In the genomic region with DNA sequence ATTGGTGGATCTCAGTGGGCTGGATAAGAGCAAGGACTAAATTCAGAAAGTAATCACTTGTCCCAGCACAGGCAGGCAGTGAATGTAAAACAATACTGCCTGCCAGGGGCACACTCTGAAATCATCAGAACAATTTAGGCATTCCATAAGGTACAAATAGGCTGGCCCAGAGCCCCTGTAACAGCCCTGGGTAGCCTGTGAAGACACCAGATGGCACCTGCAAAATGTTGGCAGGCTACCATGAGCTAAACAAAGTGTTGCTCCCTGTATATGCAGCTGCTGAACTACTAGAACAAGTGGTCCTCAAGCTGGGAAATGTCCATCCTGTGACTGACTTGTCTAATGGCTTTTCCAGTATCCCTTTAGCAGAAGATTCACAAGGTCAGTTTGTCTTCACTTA, we compare ENCODE assay signal across 20 cellular contexts. TPM values are rescaled to one million over a fixed set of nuclear protein-coding genes. Genes with fewer than 3 reads are reported as not detected.
DNase-seq lines count a peak whose midpoint lies in the region; TF ChIP-seq lines count a peak whose summit lies in the region.
"Had no signal": no experiment of that assay in that cellular context is flagged by ENCODE, and none has a peak within 500 bp of the region (broad histone marks: within the 10 kb centered on the region; RNA-seq: fewer than 3 reads in every experiment).

No MANE protein-coding gene starts in this region.

- H3K36me3 ChIP-seq in transverse colon, result no peaks in the 10 kb centered on the region
- H3K36me3 ChIP-seq: HAP-1, SJSA1 had no signal

- DNase-seq in DMS 273 (lab: John Stamatoyannopoulos, UW; ENCODE audit: unreplicated experiment), result peak; percentile 95
- DNase-seq in NCI-H1694 (lab: John Stamatoyannopoulos, UW), result peak; percentile 94
- peak; percentile 40 for DNase-seq in NCI-H524 treated with DMSO at 0.1 percent for 48 hours (lab: John Stamatoyannopoulos, UW)
- peak; percentile 53 for DNase-seq in cerebellum (ENCODE audit: low spot score)
- no peak for DNase-seq in transverse colon
- DNase-seq in erythroblast (lab: John Stamatoyannopoulos, UW), result no peak
- DNase-seq in NCI-H526 treated with DMSO at 0.1 percent for 48 hours (lab: John Stamatoyannopoulos, UW), result no peak
- DNase-seq: ACHN; CD4-positive, alpha-beta T cell; MV-4-11; NCI-H226; NK-92 treated with Interleukin-12 subunit alpha and Interleukin-12 subunit beta, amount 100 ng/mL, for 24 hours; OCI-M1; RPMI8226; SW 1271 had no signal

- in situ Hi-C loops in transverse colon (cut with MboI; ENCODE audit: low pct_ligation_motif_present in 1 of 4, low pct_unique_long_range_greater_than_20kb in 1 of 4, low sequenced_read_pairs in 3 of 4), result no loop called here

- TF ChIP-seq EP300 in transverse colon (IDR thresholded peaks at IDR 0.05; ENCODE audit: low read depth), result no peak

- no peak for TF ChIP-seq POLR2A in transverse colon (IDR thresholded peaks at IDR 0.05)
- TF ChIP-seq POLR2A in erythroblast (IDR thresholded peaks at IDR 0.05; ENCODE audit: low read length), result no peak

- no peaks in the 10 kb centered on the region for H3K4me1 ChIP-seq in transverse colon
- H3K4me1 ChIP-seq: HAP-1, SJSA1 had no signal

- intact Hi-C loops in transverse colon (cut with DNase I; ENCODE audit: low total_unique reads), result no loop called here

- H3K4me3 ChIP-seq in transverse colon, result no peak overlapping the region
- H3K4me3 ChIP-seq: HAP-1, SJSA1 had no signal

- H3K27ac ChIP-seq in transverse colon, result no peak overlapping the region
- H3K27ac ChIP-seq: SJSA1 had no signal

- H3K9me3 ChIP-seq in transverse colon, result no peaks in the 10 kb centered on the region
- H3K9me3 ChIP-seq: HAP-1, SJSA1 had no signal

- H3K27me3 ChIP-seq in transverse colon, result no peaks in the 10 kb centered on the region
- H3K27me3 ChIP-seq: SJSA1 had no signal

- no peak for TF ChIP-seq CTCF in transverse colon (IDR thresholded peaks at IDR 0.05)

RNA-seq across cellular contexts. Expression of a gene that starts 3.0 kb away (rescaled TPM):
- total RNA-seq in cerebellum (not detected), transverse colon (not detected)
- total RNA-seq: B cell; CD4-positive, alpha-beta T cell; HT-29; LHCN-M2; SJSA1 had no signal

RNA-seq across cellular contexts. Expression of a gene that starts 54.2 kb away (rescaled TPM):
- total RNA-seq in cerebellum, result 10.6 TPM
- 1 to 10 TPM in 3 of 4 donors, not detected in 1; 1.2 to 7.5 (median 1.4) TPM for total RNA-seq in transverse colon
- total RNA-seq: LHCN-M2, SJSA1 had no signal

Comparison
In these comparisons a context has a peak if more than half of its experiments do, and no peak if none do; other contexts are left out.
1. DNase-seq: peak in DMS 273 (single experiment), NCI-H1694 (single experiment), NCI-H524 treated with DMSO at 0.1 percent for 48 hours (single experiment) and cerebellum (single experiment); none in transverse colon (single experiment), erythroblast (0 of 2) and NCI-H526 treated with DMSO at 0.1 percent for 48 hours (single experiment).